In the genomic region with DNA sequence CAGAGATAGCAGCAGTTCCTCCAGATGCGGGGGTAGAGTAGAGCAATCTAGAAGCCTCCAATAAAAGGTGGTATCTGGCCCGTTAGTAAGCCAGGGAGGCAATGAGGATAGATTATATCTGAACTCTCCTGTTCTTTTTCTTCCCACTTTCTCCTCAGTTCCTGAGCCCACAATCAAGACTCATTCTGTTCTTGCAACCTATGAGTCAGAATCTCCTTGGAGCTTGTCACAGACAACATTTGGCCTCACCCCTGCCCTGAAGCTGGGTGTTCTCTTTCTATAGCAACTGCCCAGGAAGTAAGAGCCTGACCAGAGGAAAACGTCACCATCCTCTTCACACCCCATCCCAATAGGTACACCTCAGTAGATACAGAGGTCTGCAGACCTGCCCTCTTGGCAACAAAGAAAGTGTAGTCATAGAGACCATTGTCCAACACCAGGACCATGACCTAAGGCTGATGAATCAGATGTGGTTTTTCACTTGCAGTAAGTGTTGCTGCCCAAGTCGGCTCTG, we compare ENCODE assay signal across 8 cellular contexts.
DNase-seq lines count a peak whose midpoint lies in the region; ATAC-seq and TF ChIP-seq lines count a peak whose summit lies in the region.

No MANE protein-coding gene starts in this region.

- WGBS in endodermal cell (ENCODE audit: insufficient coverage in 1 of 2, insufficient read length in 1 of 2), 2 experiments: 84 to 100% methylated on average over 2 to 4 of the region's 4 CpGs

- no peak overlapping the region for H3K9ac ChIP-seq in endodermal cell (ENCODE audit: extremely low read depth, low read length, poor library complexity, severe bottlenecking)

- H3K27me3 ChIP-seq in endodermal cell (ENCODE audit: control insufficient read depth, insufficient read depth, low read length, poor library complexity, severe bottlenecking): peaks cover 4% of the 10 kb centered on the region

- H3K36me3 Mint-ChIP-seq in activated CD8-positive, alpha-beta T cell treated with anti-CD3 and anti-CD28 coated beads for 36 hours (ENCODE audit: low read depth): no peaks in the 10 kb centered on the region
- H3K36me3 Mint-ChIP-seq in endodermal cell (ENCODE audit: low read depth): no peaks in the 10 kb centered on the region

- H3K4me3 ChIP-seq in endodermal cell (ENCODE audit: low read length): no peak overlapping the region

- no peak overlapping the region for H3K27ac Mint-ChIP-seq in activated CD8-positive, alpha-beta T cell treated with anti-CD3 and anti-CD28 coated beads for 36 hours
- H3K27ac Mint-ChIP-seq in endodermal cell: no peak overlapping the region

- H3K4me3 Mint-ChIP-seq in activated CD8-positive, alpha-beta T cell treated with anti-CD3 and anti-CD28 coated beads for 36 hours: no peak overlapping the region
- no peak overlapping the region for H3K4me3 Mint-ChIP-seq in endodermal cell

- no peaks in the 10 kb centered on the region for H3K36me3 ChIP-seq in endodermal cell (ENCODE audit: control insufficient read depth, insufficient read depth, low read length)

- CTCF ChIA-PET in activated CD8-positive, alpha-beta T cell treated with anti-CD3 and anti-CD28 coated beads for 36 hours (lab: Charles Lee): interaction anchor here (1.5 to 1.6 kb wide), 2 partner anchors 12 to 246 kb away, joined by 3 to 5 read pairs; no protein-coding TSS in a partner anchor

- TF ChIP-seq CTCF in activated CD8-positive, alpha-beta T cell treated with anti-CD3 and anti-CD28 coated beads for 36 hours (IDR thresholded peaks at IDR 0.05): no peak
- TF ChIP-seq CTCF in endodermal cell (conservative IDR thresholded peaks at IDR 0.05): no peak

- no peaks in the 10 kb centered on the region for H3K9me3 ChIP-seq in endodermal cell (ENCODE audit: control insufficient read depth, low read length)

- intact Hi-C loops in activated CD8-positive, alpha-beta T cell treated with anti-CD3 and anti-CD28 coated beads for 36 hours (cut with micrococcal nuclease): no loop called here

- H3K4me1 Mint-ChIP-seq in activated CD8-positive, alpha-beta T cell treated with anti-CD3 and anti-CD28 coated beads for 36 hours (ENCODE audit: low read depth): peaks cover 16% of the 10 kb centered on the region
- H3K4me1 Mint-ChIP-seq in endodermal cell: peaks cover 23% of the 10 kb centered on the region

- peaks cover 23% of the 10 kb centered on the region for H3K27me3 Mint-ChIP-seq in activated CD8-positive, alpha-beta T cell treated with anti-CD3 and anti-CD28 coated beads for 36 hours
- H3K27me3 Mint-ChIP-seq in endodermal cell (ENCODE audit: insufficient read depth): peaks cover 28% of the 10 kb centered on the region

- no peaks in the 10 kb centered on the region for H3K4me1 ChIP-seq in endodermal cell (ENCODE audit: control insufficient read depth, insufficient read depth, low read length)

- POLR2A ChIA-PET in activated CD8-positive, alpha-beta T cell treated with anti-CD3 and anti-CD28 coated beads for 36 hours (lab: Charles Lee): interaction anchor here (0.6 kb wide), 1 partner anchor 19 kb away, joined by 3 read pairs; no protein-coding TSS in a partner anchor

- no peaks in the 10 kb centered on the region for H3K9me3 Mint-ChIP-seq in activated CD8-positive, alpha-beta T cell treated with anti-CD3 and anti-CD28 coated beads for 36 hours
- H3K9me3 Mint-ChIP-seq in endodermal cell: no peaks in the 10 kb centered on the region

- DNase-seq in stimulated activated CD4-positive, alpha-beta T cell treated with anti-CD3 and anti-CD28 coated beads, Interleukin-1b, Interleukin-23, amount 100 ng/mL, for 48 hours: peak; percentile 4
- DNase-seq in stimulated activated CD4-positive, alpha-beta T cell treated with anti-CD3 and anti-CD28 coated beads, Interleukin-4, amount 100 ng/mL, for 24 hours: no peak
- DNase-seq in activated CD8-positive, alpha-beta T cell treated with anti-CD3 and anti-CD28 coated beads for 36 hours: peak; percentile 23
- peak; percentile 65 for DNase-seq in islet precursor cell
- DNase-seq in NCI-H1694 treated with DMSO at 0.1 percent for 48 hours (lab: John Stamatoyannopoulos, UW): no peak
- no peak for DNase-seq in NCI-H2227 treated with DMSO at 0.1 percent for 48 hours (lab: John Stamatoyannopoulos, UW)
- no peak for DNase-seq in endodermal cell

- H3K27ac ChIP-seq in endodermal cell (ENCODE audit: low read depth, low read length): no peak overlapping the region

- peak; percentile 86 for ATAC-seq in activated CD8-positive, alpha-beta T cell treated with anti-CD3 and anti-CD28 coated beads for 36 hours
- no peak for ATAC-seq in HG03565 (IDR thresholded peaks at IDR 0.05; ENCODE audit: unreplicated experiment)

Comparison
In these comparisons a context has a peak if more than half of its experiments do, and no peak if none do; other contexts are left out.
1. DNase-seq: peak in stimulated activated CD4-positive, alpha-beta T cell treated with anti-CD3 and anti-CD28 coated beads, Interleukin-1b, Interleukin-23, amount 100 ng/mL, for 48 hours (single experiment), activated CD8-positive, alpha-beta T cell treated with anti-CD3 and anti-CD28 coated beads for 36 hours (single experiment) and islet precursor cell (single experiment); none in stimulated activated CD4-positive, alpha-beta T cell treated with anti-CD3 and anti-CD28 coated beads, Interleukin-4, amount 100 ng/mL, for 24 hours (single experiment), NCI-H1694 treated with DMSO at 0.1 percent for 48 hours (single experiment), NCI-H2227 treated with DMSO at 0.1 percent for 48 hours (single experiment) and endodermal cell (single experiment).